ENCODE assay signal across 25 cellular contexts in the genomic region with DNA sequence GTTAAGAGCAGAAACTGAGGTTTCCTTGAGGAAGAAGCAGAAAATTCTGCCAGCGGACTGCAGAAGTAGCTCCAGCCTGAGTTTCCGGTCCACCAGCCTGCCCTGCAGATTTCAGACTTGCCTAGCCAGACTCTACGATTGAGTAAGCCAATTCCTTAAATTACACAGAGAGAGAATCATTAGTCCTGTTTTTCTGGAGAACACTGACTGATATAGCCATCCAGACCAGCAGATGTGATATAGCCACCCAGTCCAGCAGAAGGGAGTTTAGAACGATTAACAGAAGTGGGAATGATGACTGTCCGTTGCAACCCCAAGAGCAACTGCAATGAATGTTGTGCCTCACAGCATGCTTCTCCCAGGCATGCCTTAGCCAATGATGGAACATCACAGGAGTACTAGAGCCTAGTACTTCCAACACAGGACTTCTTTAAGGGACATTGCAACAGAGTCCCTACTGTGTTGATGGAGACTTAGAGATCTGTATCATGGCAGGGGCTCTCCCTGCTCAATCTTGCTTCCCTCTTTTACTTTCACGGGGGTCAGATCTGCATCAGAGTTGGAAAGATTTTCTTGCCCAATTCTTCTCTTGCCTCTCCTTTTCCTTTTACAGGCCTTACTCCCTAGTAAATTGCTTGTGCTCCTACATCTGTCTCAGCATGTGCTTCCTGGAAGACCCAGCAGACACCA.
DNase-seq lines count a peak whose midpoint lies in the region; ATAC-seq lines count a peak whose summit lies in the region.
"Had no signal": no experiment of that assay in that cellular context is flagged by ENCODE, and none has a peak within 500 bp of the region (broad histone marks: within the 10 kb centered on the region; RNA-seq: fewer than 3 reads in every experiment).

No MANE protein-coding gene starts in this region.

- no peak overlapping the region for H2BK120ac ChIP-seq in mesendoderm (ENCODE audit: low read depth, low read length)

- H3K4ac ChIP-seq in mesendoderm (ENCODE audit: low read depth, low read length): peak overlapping the region; percentile 46

- no peak overlapping the region for H3K4me2 ChIP-seq in mesendoderm (ENCODE audit: low read length)

- no peak overlapping the region for H2BK15ac ChIP-seq in mesendoderm (replicated peaks; ENCODE audit: low read depth)

- H3K4me3 ChIP-seq in mesendoderm (ENCODE audit: low read length): no peak overlapping the region
- H3K4me3 ChIP-seq: body of pancreas, esophagus squamous epithelium, gastrocnemius medialis, mucosa of descending colon, prostate gland, SK-N-MC, suprapubic skin had no signal

- no peaks in the 10 kb centered on the region for H3K79me1 ChIP-seq in mesendoderm (ENCODE audit: low read length)

- no peaks in the 10 kb centered on the region for H3K4me1 ChIP-seq in mesendoderm (ENCODE audit: control insufficient read depth, low read depth, low read length)
- H3K4me1 ChIP-seq: body of pancreas, gastrocnemius medialis, prostate gland, suprapubic skin had no signal

- H4K8ac ChIP-seq in mesendoderm (ENCODE audit: low read depth, low read length): no peak overlapping the region

- no peak overlapping the region for H3K23ac ChIP-seq in mesendoderm (ENCODE audit: low read length)

- H3K27me3 ChIP-seq in mesendoderm (ENCODE audit: insufficient read depth, low read length, poor library complexity): no peaks in the 10 kb centered on the region
- H3K27me3 ChIP-seq: body of pancreas, gastrocnemius medialis, suprapubic skin had no signal

- no peak overlapping the region for H3K27ac ChIP-seq in mesendoderm (ENCODE audit: low read depth, low read length)
- H3K27ac ChIP-seq in substantia nigra (ENCODE audit: low read depth, low read length, poor library complexity, severe bottlenecking): no peak overlapping the region
- H3K27ac ChIP-seq: body of pancreas, C4-2B, esophagus squamous epithelium, gastrocnemius medialis, prostate gland, SK-N-MC, suprapubic skin had no signal

- H3K56ac ChIP-seq in mesendoderm (ENCODE audit: low read length): no peak overlapping the region

- no peak overlapping the region for H4K5ac ChIP-seq in mesendoderm (ENCODE audit: low read length)

- no peak overlapping the region for H2BK5ac ChIP-seq in mesendoderm (ENCODE audit: low read length)

- H3K36me3 ChIP-seq in mesendoderm (ENCODE audit: control insufficient read depth, insufficient read depth, low read length): no peaks in the 10 kb centered on the region
- H3K36me3 ChIP-seq: esophagus squamous epithelium, gastrocnemius medialis, prostate gland, suprapubic skin had no signal

- H3K79me2 ChIP-seq in mesendoderm (ENCODE audit: control insufficient read depth, insufficient read depth, low read length): no peaks in the 10 kb centered on the region

- DNase-seq in mesendoderm (no peak), AG08395 (ENCODE audit: low spot score) (no peak), NCI-H1694 treated with DMSO at 0.1 percent for 48 hours (lab: John Stamatoyannopoulos, UW) (no peak), NCI-H510A (lab: John Stamatoyannopoulos, UW) (no peak), substantia nigra (lab: John Stamatoyannopoulos, UW) (no peak)
- DNase-seq: ACHN; activated CD4-positive, alpha-beta T cell treated with anti-CD3 and anti-CD28 coated beads, Interleukin-2, amount 50 U/mL, for 1 hour; activated CD8-positive, alpha-beta memory T cell treated with anti-CD3 and anti-CD28 coated beads, Interleukin-2, amount 50 U/mL, for 4 hours; activated effector memory CD4-positive, alpha-beta T cell treated with Interleukin-2 at 50 U/mL for 16 hours; activated naive CD8-positive, alpha-beta T cell treated with anti-CD3 and anti-CD28 coated beads, Interleukin-2, amount 50 U/mL, for 24 hours; body of pancreas; effector CD8-positive, alpha-beta T cell; esophagus squamous epithelium; gastrocnemius medialis; mucosa of descending colon; NCI-H1436; NCI-H69; RPMI8226 had no signal

- no CpG with 5 or more reads among the region's 6 CpGs for WGBS in mesendoderm (ENCODE audit: extremely low coverage, insufficient coverage, low lambda C conversion rate)

- ATAC-seq in GM18858 (IDR thresholded peaks at IDR 0.05; ENCODE audit: unreplicated experiment) (peak; percentile 45), GM21737 (IDR thresholded peaks at IDR 0.05; ENCODE audit: unreplicated experiment) (peak; percentile 52), HG03354 (IDR thresholded peaks at IDR 0.05; ENCODE audit: poor library complexity, severe bottlenecking, unreplicated experiment) (peak; percentile 62)
- ATAC-seq: activated naive CD8-positive, alpha-beta T cell treated with anti-CD3 and anti-CD28 coated beads, Interleukin-2, amount 50 U/mL, for 24 hours; body of pancreas; gastrocnemius medialis; mucosa of descending colon had no signal

- H3K9ac ChIP-seq in mesendoderm (ENCODE audit: low read length): no peak overlapping the region

- peak overlapping the region; percentile 23 for H2AK5ac ChIP-seq in mesendoderm (ENCODE audit: low read length)

- no peak overlapping the region for H3K18ac ChIP-seq in mesendoderm (ENCODE audit: low read length)
